Comparison of ENCODE assay signal across 19 cellular contexts in the genomic region with DNA sequence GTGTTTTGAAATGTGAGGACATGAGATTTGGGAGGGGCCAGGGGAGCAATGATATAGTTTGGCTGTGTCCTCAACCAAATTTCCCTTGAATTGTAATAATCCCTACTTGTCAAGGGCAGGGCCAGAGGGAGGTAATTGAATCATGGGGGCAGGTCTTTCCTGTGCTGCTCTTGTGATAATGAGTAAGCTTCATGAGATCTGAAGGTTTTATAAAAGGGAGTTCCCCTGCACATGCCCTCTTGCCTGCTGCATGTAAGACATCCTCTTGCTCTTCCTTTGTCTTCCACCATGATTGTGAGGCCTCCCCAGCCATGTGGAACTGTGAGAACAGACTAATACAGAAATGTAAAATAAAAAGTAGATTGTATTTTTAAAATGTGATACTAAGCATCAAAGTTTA.
"Had no signal": no experiment of that assay in that cellular context is flagged by ENCODE, and none has a peak within 500 bp of the region (broad histone marks: within the 10 kb centered on the region; RNA-seq: fewer than 3 reads in every experiment).

No MANE protein-coding gene starts in this region.

- H3K4me2 ChIP-seq: hepatocyte had no signal

- H3K27me3 ChIP-seq: adrenal gland, hepatocyte, ovary, tibial nerve, vagina had no signal

- H3K36me3 ChIP-seq: adrenal gland, ovary, tibial nerve, vagina had no signal

- H2AFZ ChIP-seq: hepatocyte had no signal

- H3K27ac ChIP-seq: adrenal gland, hepatocyte, ovary, psoas muscle, tibial nerve, vagina had no signal

- H3K79me2 ChIP-seq: hepatocyte had no signal

- H3K9me3 ChIP-seq: adrenal gland, ovary, psoas muscle, tibial nerve, vagina had no signal

- DNase-seq: activated B cell treated with CpG ODN at 0.5 μM for 24 hours; activated CD4-positive, alpha-beta memory T cell treated with anti-CD3 and anti-CD28 coated beads for 36 hours; activated CD4-positive, alpha-beta T cell treated with anti-CD3 and anti-CD28 coated beads for 4 hours; activated T-cell treated with anti-CD3 and anti-CD28 coated beads, Interleukin-2, amount 50 U/mL, for 4 hours; adrenal gland; effector CD4-positive, alpha-beta T cell; left cardiac atrium; mesendoderm; naive thymus-derived CD4-positive, alpha-beta T cell; ovary; psoas muscle; right cardiac atrium; stimulated activated CD4-positive, alpha-beta T cell treated with anti-CD3 and anti-CD28 coated beads, Interleukin-2, amount 100 ng/mL, for 24 hours; stimulated activated naive CD8-positive, alpha-beta T cell treated with anti-CD3 and anti-CD28 coated beads, Interleukin-15, Interleukin-2, amounts not matched to agents 100 U/mL and 50 U/mL, for 24 hours; T-helper 9 cell had no signal

- H3K4me1 ChIP-seq: adrenal gland, psoas muscle, tibial nerve, vagina had no signal

- ATAC-seq: activated T-cell treated with anti-CD3 and anti-CD28 coated beads, Interleukin-2, amount 50 U/mL, for 4 hours; esophagus mucosa; left cardiac atrium; naive thymus-derived CD4-positive, alpha-beta T cell; psoas muscle; right cardiac atrium; stimulated activated naive CD8-positive, alpha-beta T cell treated with anti-CD3 and anti-CD28 coated beads, Interleukin-15, Interleukin-2, amounts not matched to agents 100 U/mL and 50 U/mL, for 24 hours had no signal

- H3K4me3 ChIP-seq: adrenal gland, hepatocyte, ovary, psoas muscle, tibial nerve, vagina had no signal
